8 cellular contexts compared by ENCODE assay signal in the genomic region with DNA sequence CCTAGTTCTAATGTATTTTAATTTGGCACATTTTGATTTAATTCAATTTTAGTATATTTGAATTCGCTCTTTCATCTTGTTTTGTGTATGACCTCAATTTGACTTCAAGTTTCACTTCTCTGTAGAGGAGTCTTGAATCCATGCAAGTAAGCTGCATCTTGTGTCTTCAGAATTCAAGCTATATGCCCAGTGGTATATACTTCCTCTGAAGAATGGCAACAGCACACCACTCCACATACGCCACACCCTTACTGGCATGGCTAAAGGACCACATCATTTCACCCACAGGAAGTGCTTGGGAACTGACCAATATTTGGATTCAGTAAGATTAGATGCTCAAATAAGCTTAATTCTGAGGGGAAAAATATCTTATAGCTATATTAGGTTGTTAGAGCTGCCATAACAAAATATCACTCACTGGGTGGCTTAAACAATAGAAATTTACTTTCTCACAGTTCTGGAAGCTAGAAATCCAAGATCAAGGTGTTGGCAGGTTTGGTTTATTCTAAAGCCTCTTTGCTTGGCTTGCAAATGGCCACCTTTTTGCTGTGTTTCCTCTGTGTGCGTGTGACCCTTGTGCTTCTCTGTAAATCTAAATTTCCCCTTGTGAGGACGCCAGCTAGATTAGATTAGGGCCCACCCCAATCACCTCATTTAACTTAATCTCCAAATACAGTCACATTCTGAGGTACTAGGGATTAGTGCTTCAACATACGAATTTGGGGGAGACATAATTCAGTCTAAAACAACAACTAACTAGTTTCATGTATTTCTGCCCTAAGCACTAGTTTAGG. TPM values are rescaled to one million over a fixed set of nuclear protein-coding genes. Genes with fewer than 3 reads are reported as not detected.
DNase-seq lines count a peak whose midpoint lies in the region; ATAC-seq, FAIRE-seq and TF ChIP-seq lines count a peak whose summit lies in the region.

No MANE protein-coding gene starts in this region.

- POLR2A ChIA-PET in Panc1 (lab: Charles Lee), result no interaction called here

- peaks cover 24% of the 10 kb centered on the region for H3K4me1 ChIP-seq in GM23248 (ENCODE audit: insufficient read depth)
- peaks cover 18% of the 10 kb centered on the region for H3K4me1 ChIP-seq in Panc1 (ENCODE audit: control insufficient read depth, insufficient read depth, low read length)

- H3K9me3 ChIP-seq in GM23248 (ENCODE audit: low read depth), result no peaks in the 10 kb centered on the region
- no peaks in the 10 kb centered on the region for H3K9me3 ChIP-seq in Panc1 (ENCODE audit: control insufficient read depth, insufficient read depth, low read depth, low read length)

- BruUV-seq in Panc1 (replicated peaks; lab: Mats Ljungman, UMichigan), result no TSS peak

- ATAC-seq in Panc1, result no peak
- ATAC-seq in HG02571 (IDR thresholded peaks at IDR 0.05; ENCODE audit: unreplicated experiment), result no peak

- H3K9me2 ChIP-seq in GM23248 (ENCODE audit: insufficient read depth), result no peaks in the 10 kb centered on the region

- H3F3A ChIP-seq in GM23248 (ENCODE audit: insufficient read depth), result peaks cover 32% of the 10 kb centered on the region

- H4K20me1 ChIP-seq in GM23248 (ENCODE audit: insufficient read depth), result no peaks in the 10 kb centered on the region

- TF ChIP-seq CTCF in Panc1 (IDR thresholded peaks at IDR 0.05), result no peak

- H3K27ac ChIP-seq in GM23248, result 0 out of 2 replicates have a peak overlapping the region, but pooled peaks have one; percentile 90
- H3K27ac ChIP-seq in Panc1 (ENCODE audit: low read length), result peak overlapping the region; percentile 52; the same call in 1 of the 2 replicates

- H3K4me2 ChIP-seq in GM23248 (ENCODE audit: unreplicated experiment), result peak overlapping the region; percentile 6

- H3K79me2 ChIP-seq in GM23248 (ENCODE audit: insufficient read depth), result peaks cover 69% of the 10 kb centered on the region

- peak; percentile 76 for FAIRE-seq in islet of Langerhans (lab: Jason Lieb, UNC)

- peak overlapping the region; percentile 20; the same call in 1 of the 2 replicates for H3K4me3 ChIP-seq in GM08714 (ENCODE audit: low read length)
- no peak overlapping the region for H3K4me3 ChIP-seq in GM23248
- no peak overlapping the region for H3K4me3 ChIP-seq in Panc1 (ENCODE audit: low read depth in 2 of 2, low read length in 2 of 2)

- CTCF ChIA-PET in Panc1 (lab: Charles Lee), result no interaction called here

- H3K36me3 ChIP-seq in GM23248 (ENCODE audit: low read depth), result no peaks in the 10 kb centered on the region
- H3K36me3 ChIP-seq in Panc1 (ENCODE audit: control insufficient read depth, insufficient read depth, low read length), result peaks cover 8% of the 10 kb centered on the region; the same call in 1 of the 2 replicates

- no peak overlapping the region for H2AFZ ChIP-seq in GM23248

- no peak overlapping the region for H3K9ac ChIP-seq in GM23248

- H3K27me3 ChIP-seq in GM23248 (replicated peaks; ENCODE audit: insufficient read depth) (no peaks in the 10 kb centered on the region), Panc1 (ENCODE audit: control insufficient read depth, insufficient read depth, low read length) (no peaks in the 10 kb centered on the region)

- peak; percentile 26 for DNase-seq in GM23248
- no peak for DNase-seq in Panc1 (ENCODE audit: low read depth, low spot score)
- no peak for DNase-seq in retina
- no peak for DNase-seq in Ammon's horn (ENCODE audit: low spot score)
- no peak for DNase-seq in stimulated activated CD4-positive, alpha-beta T cell treated with anti-CD3 and anti-CD28 coated beads, Interleukin-2, amount 100 ng/mL, for 24 hours

- 97 to 98% methylated on average over 5 of the region's 5 CpGs for WGBS in GM23248 (ENCODE audit: low coverage in 1 of 2, low lambda C conversion rate in 2 of 2, missing lambda C conversion rate in 2 of 2), 2 experiments

- in situ Hi-C loops in GM23248 (cut with MboI) (no loop called here), Panc1 (cut with HindIII; ENCODE audit: low pct_unique_long_range_greater_than_20kb, low sequenced_read_pairs) (no loop called here)

- intact Hi-C loops in Panc1 (cut with micrococcal nuclease; ENCODE audit: unreplicated experiment), result loop anchor here (5.0 kb wide), 1 partner anchor 221 kb away; no protein-coding TSS in a partner anchor

RNA-seq across cellular contexts. Expression of a gene that starts 2.8 kb away (rescaled TPM):
- 15.3 and 15.5 TPM in 2 replicates for total RNA-seq in GM23248 (2014; rRNA removed; shearing (Covaris generic))
- 21.5 and 24.7 TPM in 2 replicates for polyA plus RNA-seq in GM23248 (2016; fragmentation: Nextera tagmentation; extraction: Ambion mirVana)
- 28.5 TPM for total RNA-seq in Panc1 (2021; ENCODE audit: unreplicated experiment)
- polyA plus RNA-seq in Panc1 (2012; ENCODE audit: insufficient read length), result 14.0 TPM

RNA-seq across cellular contexts. Expression of a gene that starts 43.8 kb away (rescaled TPM):
- total RNA-seq in GM23248 (2014; rRNA removed; shearing (Covaris generic)), result 3.2 and 7.3 TPM in 2 replicates
- polyA plus RNA-seq in GM23248 (2016; fragmentation: Nextera tagmentation; extraction: Ambion mirVana), result 6.1 and 6.2 TPM in 2 replicates
- 20.4 TPM for total RNA-seq in Panc1 (2021; ENCODE audit: unreplicated experiment)
- 9.1 TPM for polyA plus RNA-seq in Panc1 (2012; ENCODE audit: insufficient read length)
